2 cellular contexts compared by ENCODE assay signal in the genomic region with DNA sequence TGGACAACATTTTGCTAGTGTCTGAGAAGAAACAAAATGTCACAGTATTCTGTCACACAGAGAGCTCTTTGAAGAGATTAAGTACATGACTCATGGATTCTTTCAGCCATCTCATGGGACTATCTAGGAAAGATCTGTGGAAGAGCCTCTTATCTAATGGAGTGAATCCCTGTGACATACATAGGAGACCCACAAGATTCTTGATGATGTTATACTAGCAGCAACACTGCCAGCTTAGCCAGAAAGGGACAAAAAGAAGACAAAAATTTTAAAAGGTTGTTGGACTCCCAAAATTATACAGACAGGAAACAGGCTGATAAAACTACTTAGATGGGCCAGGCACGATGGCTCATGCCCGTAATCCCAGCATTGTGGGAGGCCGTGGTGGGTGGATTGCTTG.
A peak's percentile ranks its signal among the peaks of the same experiment; 100 is the strongest.
TF ChIP-seq lines count a peak whose summit lies in the region.

No MANE protein-coding gene starts in this region.

TF ChIP-seq in HEK293, 187 proteins besides CTCF, POLR2A, EP300 and RAD21 (continued from another document):
- TF ChIP-seq ZEB2 (tag by site-specific recombination; IDR thresholded peaks at IDR 0.05) (no peak), ZNF426 (tag by site-specific recombination; IDR thresholded peaks at IDR 0.05) (no peak), ZNF530 (tag by site-specific recombination; IDR thresholded peaks at IDR 0.05; ENCODE audit: low read depth) (no peak)

TF ChIP-seq in H1, 55 proteins besides CTCF, POLR2A, EP300 and RAD21 (continued from another document):
- no peak for TF ChIP-seq RXRA (IDR thresholded peaks at IDR 0.05; ENCODE audit: insufficient read depth, low read depth, low read length)
- TF ChIP-seq SUZ12 (IDR thresholded peaks at IDR 0.05; ENCODE audit: low read length) = no peak
- TF ChIP-seq CBX5 (IDR thresholded peaks at IDR 0.05; ENCODE audit: low read depth, low read length) = no peak
- TF ChIP-seq, protein P1, sequence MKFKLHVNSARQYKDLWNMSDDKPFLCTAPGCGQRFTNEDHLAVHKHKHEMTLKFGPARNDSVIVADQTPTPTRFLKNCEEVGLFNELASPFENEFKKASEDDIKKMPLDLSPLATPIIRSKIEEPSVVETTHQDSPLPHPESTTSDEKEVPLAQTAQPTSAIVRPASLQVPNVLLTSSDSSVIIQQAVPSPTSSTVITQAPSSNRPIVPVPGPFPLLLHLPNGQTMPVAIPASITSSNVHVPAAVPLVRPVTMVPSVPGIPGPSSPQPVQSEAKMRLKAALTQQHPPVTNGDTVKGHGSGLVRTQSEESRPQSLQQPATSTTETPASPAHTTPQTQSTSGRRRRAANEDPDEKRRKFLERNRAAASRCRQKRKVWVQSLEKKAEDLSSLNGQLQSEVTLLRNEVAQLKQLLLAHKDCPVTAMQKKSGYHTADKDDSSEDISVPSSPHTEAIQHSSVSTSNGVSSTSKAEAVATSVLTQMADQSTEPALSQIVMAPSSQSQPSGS (IDR thresholded peaks at IDR 0.05; ENCODE audit: low read length) = no peak
- TF ChIP-seq KDM1A (IDR thresholded peaks at IDR 0.05; ENCODE audit: borderline replicate concordance, low read length) = peak; percentile 33; the same call in 1 of the 2 replicates
- TF ChIP-seq SP2 (IDR thresholded peaks at IDR 0.05; ENCODE audit: low read length) = no peak
- no peak for TF ChIP-seq POLR2AphosphoS5 (IDR thresholded peaks at IDR 0.05; ENCODE audit: low read depth, low read length)
- TF ChIP-seq EZH2 (IDR thresholded peaks at IDR 0.05; ENCODE audit: low read depth, low read length, severe bottlenecking) = no peak
